In genomic region chr10:5033061-5033770, GRCh38 we compare ENCODE assay signal across 18 cellular contexts. TPM values are rescaled to one million over a fixed set of nuclear protein-coding genes. Genes with fewer than 3 reads are reported as not detected.
A peak's percentile ranks its signal among the peaks of the same experiment; 100 is the strongest.
DNase-seq lines count a peak whose midpoint lies in the region; ATAC-seq and TF ChIP-seq lines count a peak whose summit lies in the region.
"Had no signal": no experiment of that assay in that cellular context is flagged by ENCODE, and none has a peak within 500 bp of the region (broad histone marks: within the 10 kb centered on the region; RNA-seq: fewer than 3 reads in every experiment).

No MANE protein-coding gene starts in this region.

- peak overlapping the region; percentile 57; the same call in 1 of the 2 replicates for H4K5ac ChIP-seq in IMR-90 (ENCODE audit: low read depth, low read length)
- no peak overlapping the region for H4K5ac ChIP-seq in mesendoderm (ENCODE audit: low read length)

- H3K4ac ChIP-seq in IMR-90 (ENCODE audit: low read depth, low read length) (no peak overlapping the region), mesendoderm (ENCODE audit: low read depth, low read length) (no peak overlapping the region)

- no peak overlapping the region for H3K4me3 Mint-ChIP-seq in CD4-positive, alpha-beta memory T cell
- H3K4me3 Mint-ChIP-seq: stimulated activated memory B cell treated with anti-CD40 and anti-IgM and Interleukin-4, amounts not matched to agents 10 μg/mL and 1 μg/mL and 100 μg/mL, for 72 hours had no signal

- no peak for TF ChIP-seq RAD21 in IMR-90 (IDR thresholded peaks at IDR 0.05; ENCODE audit: low read length)

- no peak overlapping the region for H3K23ac ChIP-seq in IMR-90 (ENCODE audit: low read depth, low read length)
- H3K23ac ChIP-seq in mesendoderm (ENCODE audit: low read length): no peak overlapping the region

- ATAC-seq in IMR-90 (ENCODE audit: low read depth) (peak; percentile 96), HG02885 (IDR thresholded peaks at IDR 0.05; ENCODE audit: poor library complexity, unreplicated experiment) (no peak)
- ATAC-seq: stimulated activated memory B cell treated with anti-CD40 and anti-IgM and Interleukin-4, amounts not matched to agents 10 μg/mL and 1 μg/mL and 100 μg/mL, for 72 hours had no signal

- in situ Hi-C loops in IMR-90 (cut with MboI; ENCODE audit: low sequenced_read_pairs) (no loop called here), mammary epithelial cell (cut with MboI; ENCODE audit: low sequenced_read_pairs in 2 of 2) (no loop called here)

- H2AFZ ChIP-seq in IMR-90 (replicated peaks; ENCODE audit: low read length, poor library complexity): no peak overlapping the region
- no peak overlapping the region for H2AFZ ChIP-seq in mammary epithelial cell (ENCODE audit: low read depth, low read length)

- 0 out of 2 replicates have a peak overlapping the region, but pooled peaks have one; percentile 18 for H4K91ac ChIP-seq in IMR-90 (ENCODE audit: insufficient read depth, low read depth, low read length)

- no peak overlapping the region for H4K8ac ChIP-seq in IMR-90 (ENCODE audit: low read depth in 2 of 2, low read length in 2 of 2)
- H4K8ac ChIP-seq in mesendoderm (ENCODE audit: low read depth, low read length): no peak overlapping the region

- H3K4me3 ChIP-seq in IMR-90 (ENCODE audit: insufficient read depth, low read depth, low read length) (no peak overlapping the region), mammary epithelial cell (replicated peaks in 1 of 3; ENCODE audit: insufficient read depth in 1 of 3, low read depth in 2 of 3, low read length in 3 of 3) (no peak overlapping the region), mesendoderm (ENCODE audit: low read length) (no peak overlapping the region)
- no peak overlapping the region for H3K4me3 ChIP-seq in CD4-positive, alpha-beta memory T cell (ENCODE audit: low read length in 2 of 2)
- H3K4me3 ChIP-seq: heart right ventricle, vagina had no signal

- H3K36me3 Mint-ChIP-seq in CD4-positive, alpha-beta memory T cell: peaks cover 1 to 6% of the 10 kb centered on the region in 2 donors
- H3K36me3 Mint-ChIP-seq: stimulated activated memory B cell treated with anti-CD40 and anti-IgM and Interleukin-4, amounts not matched to agents 10 μg/mL and 1 μg/mL and 100 μg/mL, for 72 hours had no signal

- no peak overlapping the region for H3K27ac Mint-ChIP-seq in CD4-positive, alpha-beta memory T cell
- H3K27ac Mint-ChIP-seq: stimulated activated memory B cell treated with anti-CD40 and anti-IgM and Interleukin-4, amounts not matched to agents 10 μg/mL and 1 μg/mL and 100 μg/mL, for 72 hours had no signal

- H2BK120ac ChIP-seq in IMR-90 (ENCODE audit: low read depth, low read length) (peak overlapping the region; percentile 23; the same call in 1 of the 2 replicates), mesendoderm (ENCODE audit: low read depth, low read length) (no peak overlapping the region)

- no peak for TF ChIP-seq POLR2A in IMR-90 (IDR thresholded peaks at IDR 0.05; ENCODE audit: low read depth, low read length)

- no peak overlapping the region for H2AK9ac ChIP-seq in IMR-90 (replicated peaks; ENCODE audit: low read depth, low read length, poor library complexity)

- H3K9me3 ChIP-seq in IMR-90 (ENCODE audit: control insufficient read depth, insufficient read depth, low read length) (peaks cover 5% of the 10 kb centered on the region), mammary epithelial cell (replicated peaks; ENCODE audit: insufficient read depth, low read length) (peaks cover 4% of the 10 kb centered on the region)
- H3K9me3 ChIP-seq in CD4-positive, alpha-beta memory T cell (ENCODE audit: control insufficient read depth in 1 of 2, low read length in 2 of 2): peaks cover 0 to 10% of the 10 kb centered on the region in 2 donors

- H3K79me1 ChIP-seq in IMR-90 (ENCODE audit: low read depth in 1 of 2, low read length in 2 of 2): no peaks in the 10 kb centered on the region
- no peaks in the 10 kb centered on the region for H3K79me1 ChIP-seq in mesendoderm (ENCODE audit: low read length)

- DNase-seq in AG08396 (ENCODE audit: low spot score): peak; percentile 81
- DNase-seq in IMR-90: peak; percentile 85
- peak; percentile 87 for DNase-seq in mammary epithelial cell
- DNase-seq in iris pigment epithelial cell (ENCODE audit: low read depth): peak; percentile 90
- no peak for DNase-seq in mesendoderm
- DNase-seq in CD4-positive, alpha-beta memory T cell: no peak
- DNase-seq in NOMO-1 (lab: John Stamatoyannopoulos, UW; ENCODE audit: unreplicated experiment in 2 of 2): no peak
- DNase-seq: activated CD4-positive, alpha-beta T cell treated with anti-CD3 and anti-CD28 coated beads for 48 hours; heart right ventricle; NCI-H1417 treated with DMSO at 0.1 percent for 48 hours; NCI-H510A treated with DMSO at 0.1 percent for 48 hours; retina; RPMI8226; stimulated activated CD4-positive, alpha-beta T cell treated with anti-CD3 and anti-CD28 coated beads, Interleukin-4, amount 100 ng/mL, for 24 hours; T-helper 2 cell had no signal

- H2AK5ac ChIP-seq in IMR-90 (ENCODE audit: low read depth, low read length) (no peak overlapping the region), mesendoderm (ENCODE audit: low read length) (no peak overlapping the region)

- H2BK5ac ChIP-seq in IMR-90 (ENCODE audit: low read depth, low read length, poor library complexity, severe bottlenecking): no peak overlapping the region
- no peak overlapping the region for H2BK5ac ChIP-seq in mesendoderm (ENCODE audit: low read length)

- dilution Hi-C loops in IMR-90 (cut with HindIII; ENCODE audit: low sequenced_read_pairs, unreplicated experiment) (no loop called here), mammary epithelial cell (cut with HindIII; ENCODE audit: low sequenced_read_pairs) (no loop called here)

- H3K27me3 ChIP-seq in IMR-90 (ENCODE audit: control insufficient read depth, insufficient read depth, low read length) (no peaks in the 10 kb centered on the region), mammary epithelial cell (ENCODE audit: insufficient read depth, low read length) (no peaks in the 10 kb centered on the region), mesendoderm (ENCODE audit: insufficient read depth, low read length, poor library complexity) (no peaks in the 10 kb centered on the region)
- no peaks in the 10 kb centered on the region for H3K27me3 ChIP-seq in CD4-positive, alpha-beta memory T cell (ENCODE audit: insufficient read depth, low read length)
- H3K27me3 ChIP-seq: heart right ventricle, vagina had no signal

- H3K9me3 Mint-ChIP-seq in CD4-positive, alpha-beta memory T cell: peaks cover 9 to 65% (median 47%) of the 10 kb centered on the region in 8 donors

- H3K27me3 Mint-ChIP-seq in CD4-positive, alpha-beta memory T cell: peaks cover 3 to 7% of the 10 kb centered on the region in 2 donors
- H3K27me3 Mint-ChIP-seq: stimulated activated memory B cell treated with anti-CD40 and anti-IgM and Interleukin-4, amounts not matched to agents 10 μg/mL and 1 μg/mL and 100 μg/mL, for 72 hours had no signal

- WGBS in IMR-90 (ENCODE audit: extremely low coverage in 2 of 2, insufficient read length in 1 of 2), 2 experiments: no CpG with 5 or more reads among the region's 2 CpGs
- WGBS in mammary epithelial cell (ENCODE audit: low coverage, missing lambda C conversion rate): 38% methylated on average over 2 of the region's 2 CpGs
- WGBS in mesendoderm (ENCODE audit: extremely low coverage, insufficient coverage, low lambda C conversion rate): no CpG with 5 or more reads among the region's 2 CpGs

- POLR2A ChIA-PET in IMR-90 (lab: Charles Lee; ENCODE audit: unreplicated experiment): no interaction called here
- POLR2A ChIA-PET in CD4-positive, alpha-beta memory T cell (lab: Charles Lee; ENCODE audit: partially characterized antibody): no interaction called here

- peak overlapping the region; percentile 53; the same call in 1 of the 2 replicates for H3K18ac ChIP-seq in IMR-90 (ENCODE audit: low read depth, low read length)
- no peak overlapping the region for H3K18ac ChIP-seq in mesendoderm (ENCODE audit: low read length)

- H3K36me3 ChIP-seq in IMR-90 (ENCODE audit: control insufficient read depth, insufficient read depth, low read length): no peaks in the 10 kb centered on the region
- no peaks in the 10 kb centered on the region for H3K36me3 ChIP-seq in mammary epithelial cell (ENCODE audit: insufficient read depth, low read length)
- no peaks in the 10 kb centered on the region for H3K36me3 ChIP-seq in mesendoderm (ENCODE audit: control insufficient read depth, insufficient read depth, low read length)
- H3K36me3 ChIP-seq in CD4-positive, alpha-beta memory T cell (ENCODE audit: insufficient read depth, low read length): no peaks in the 10 kb centered on the region
- H3K36me3 ChIP-seq: heart right ventricle, vagina had no signal

- no peaks in the 10 kb centered on the region for H3K79me2 ChIP-seq in mammary epithelial cell (ENCODE audit: insufficient read depth, low read length)
- no peaks in the 10 kb centered on the region for H3K79me2 ChIP-seq in mesendoderm (ENCODE audit: control insufficient read depth, insufficient read depth, low read length)

- TF ChIP-seq CTCF in IMR-90 (conservative IDR thresholded peaks at IDR 0.05; ENCODE audit: low read depth, low read length): no peak
- no peak for TF ChIP-seq CTCF in mammary epithelial cell (conservative IDR thresholded peaks at IDR 0.05 in 1 of 2, IDR thresholded peaks at IDR 0.05 in 1 of 2; ENCODE audit: extremely low read depth in 1 of 2, insufficient read depth in 1 of 2, low read depth in 1 of 2, low read length in 2 of 2)

- no peaks in the 10 kb centered on the region for H4K20me1 ChIP-seq in IMR-90 (ENCODE audit: insufficient read depth, low read length)
- no peaks in the 10 kb centered on the region for H4K20me1 ChIP-seq in mammary epithelial cell (ENCODE audit: insufficient read depth, low read length)

- H3K4me1 Mint-ChIP-seq in CD4-positive, alpha-beta memory T cell: no peaks in the 10 kb centered on the region
- H3K4me1 Mint-ChIP-seq: stimulated activated memory B cell treated with anti-CD40 and anti-IgM and Interleukin-4, amounts not matched to agents 10 μg/mL and 1 μg/mL and 100 μg/mL, for 72 hours had no signal

- H3K9me1 ChIP-seq in IMR-90 (ENCODE audit: insufficient read depth, low read length): no peaks in the 10 kb centered on the region

- intact Hi-C loops in IMR-90 (cut with micrococcal nuclease): no loop called here
- intact Hi-C loops in mammary epithelial cell (cut with micrococcal nuclease): no loop called here
- intact Hi-C loops in CD4-positive, alpha-beta memory T cell (cut with micrococcal nuclease): no loop called here

- H3K4me2 ChIP-seq in IMR-90 (ENCODE audit: low read depth, low read length) (no peak overlapping the region), mammary epithelial cell (ENCODE audit: insufficient read depth, low read depth, low read length) (peak overlapping the region; percentile 54), mesendoderm (ENCODE audit: low read length) (no peak overlapping the region)

- BruUV-seq in IMR-90 (replicated peaks; lab: Mats Ljungman, UMichigan) (no TSS peak), mammary epithelial cell (replicated peaks; lab: Mats Ljungman, UMichigan) (no TSS peak)

- peak overlapping the region; percentile 67; the same call in 1 of the 2 replicates for H3K27ac ChIP-seq in IMR-90 (ENCODE audit: insufficient read depth, low read length)
- no peak overlapping the region for H3K27ac ChIP-seq in mammary epithelial cell (ENCODE audit: insufficient read depth, low read depth, low read length)
- H3K27ac ChIP-seq in mesendoderm (ENCODE audit: low read depth, low read length): no peak overlapping the region
- H3K27ac ChIP-seq in CD4-positive, alpha-beta memory T cell (ENCODE audit: low read depth, low read length): no peak overlapping the region
- H3K27ac ChIP-seq: heart right ventricle, vagina had no signal

- CTCF ChIA-PET in IMR-90 (lab: Yijun Ruan, JAX) (interaction anchor here (0.6 kb wide), 1 partner anchor 55 kb away, joined by 3 read pairs; no protein-coding TSS in a partner anchor), mammary epithelial cell (lab: Charles Lee; ENCODE audit: low non-redundant PET) (no interaction called here)
- CTCF ChIA-PET in CD4-positive, alpha-beta memory T cell (lab: Charles Lee; ENCODE audit: partially characterized antibody): no interaction called here

- no peak overlapping the region for H2BK20ac ChIP-seq in IMR-90 (ENCODE audit: low read depth, low read length)

- no peak overlapping the region for H3K9ac ChIP-seq in IMR-90 (ENCODE audit: low read depth, low read length)
- no peak overlapping the region for H3K9ac ChIP-seq in mammary epithelial cell (ENCODE audit: insufficient read depth, low read length)
- no peak overlapping the region for H3K9ac ChIP-seq in mesendoderm (ENCODE audit: low read length)

- H3K14ac ChIP-seq in IMR-90 (replicated peaks; ENCODE audit: low read depth, low read length): no peak overlapping the region

- H3K56ac ChIP-seq in IMR-90 (ENCODE audit: extremely low read depth, insufficient read depth, low read length) (no peak overlapping the region), mesendoderm (ENCODE audit: low read length) (no peak overlapping the region)

- H3K4me1 ChIP-seq in IMR-90 (ENCODE audit: control insufficient read depth, insufficient read depth, low read length) (peaks cover 4% of the 10 kb centered on the region; the same call in 1 of the 2 replicates), mammary epithelial cell (ENCODE audit: insufficient read depth, low read length) (peaks cover 12% of the 10 kb centered on the region), mesendoderm (ENCODE audit: control insufficient read depth, low read depth, low read length) (no peaks in the 10 kb centered on the region)
- H3K4me1 ChIP-seq in CD4-positive, alpha-beta memory T cell (ENCODE audit: insufficient read depth, low read length): no peaks in the 10 kb centered on the region
- H3K4me1 ChIP-seq: heart right ventricle, vagina had no signal

- H2BK15ac ChIP-seq in IMR-90 (ENCODE audit: low read depth, low read length): no peak overlapping the region
- H2BK15ac ChIP-seq in mesendoderm (replicated peaks; ENCODE audit: low read depth): no peak overlapping the region

RNA-seq across cellular contexts. Expression of gene AKR1C2, which starts 29.6 kb away (rescaled TPM):
- total RNA-seq in IMR-90 (2012; rRNA removed) (0.28 and 0.36 TPM in 2 replicates), mammary epithelial cell (10 to 100 TPM; 19.7 to 28.0 TPM)
- polyA plus RNA-seq in IMR-90 (2012; rRNA removed) (0.99 and 1.0 TPM in 2 replicates), mammary epithelial cell (40.3 TPM)
- 0.76 and 1.7 TPM in 2 replicates for polyA plus RNA-seq in IMR-90 (2012; cell fraction: cytosol; rRNA removed)
- polyA plus RNA-seq in IMR-90 (2012; cell fraction: nucleus; rRNA removed; ENCODE audit: low replicate concordance): 0.20 and 1.5 TPM in 2 replicates
- polyA minus RNA-seq in mammary epithelial cell: 22.8 TPM
- 0.65 TPM for polyA plus RNA-seq in mesendoderm (2013, experiment 1 of 2)
- polyA plus RNA-seq in mesendoderm (2013, experiment 2 of 2): 0.48 TPM
- total RNA-seq in CD4-positive, alpha-beta memory T cell: not detected
- not detected for polyA plus RNA-seq in CD4-positive, alpha-beta memory T cell

Comparison
In these comparisons a context has a peak if more than half of its experiments do, and no peak if none do; other contexts are left out.
1. DNase-seq: peak in AG08396 (single experiment), IMR-90 (single experiment), mammary epithelial cell (single experiment) and iris pigment epithelial cell (single experiment); none in mesendoderm (single experiment), CD4-positive, alpha-beta memory T cell (0 of 5) and NOMO-1 (0 of 2).
2. RNA of gene AKR1C2, which starts 29.6 kb away (total RNA-seq): 19.7 to 28.0 TPM in mammary epithelial cell; 0.28 to 0.36 TPM in IMR-90 and not detected in CD4-positive, alpha-beta memory T cell; every median in the first group is over 10 times any median in the second.